In genomic region chr4:44914223-44914622, GRCh38 we compare ENCODE assay signal across 23 cellular contexts.
"Had no signal": no experiment of that assay in that cellular context is flagged by ENCODE, and none has a peak within 500 bp of the region (broad histone marks: within the 10 kb centered on the region; RNA-seq: fewer than 3 reads in every experiment).

No MANE protein-coding gene starts in this region.

- H3K4me3 ChIP-seq: esophagus muscularis mucosa had no signal

- DNase-seq: activated CD4-positive, alpha-beta T cell treated with anti-CD3 and anti-CD28 coated beads for 4 hours; activated CD4-positive, alpha-beta T cell treated with anti-CD3 and anti-CD28 coated beads, Interleukin-2, amount 50 U/mL, for 1 hour; activated CD4-positive, alpha-beta T cell treated with anti-CD3 and anti-CD28 coated beads, Interleukin-2, amount 50 U/mL, for 48 hours; activated CD4-positive, CD25-positive, alpha-beta regulatory T cell; activated CD4-positive, CD25-positive, alpha-beta regulatory T cell treated with anti-CD3 and anti-CD28 coated beads, Interleukin-2, amount 50 U/mL, for 72 hours; activated CD8-positive, alpha-beta memory T cell treated with anti-CD3 and anti-CD28 coated beads for 24 hours; activated CD8-positive, alpha-beta T cell treated with anti-CD3 and anti-CD28 coated beads for 36 hours; activated effector memory CD4-positive, alpha-beta T cell treated with Interleukin-2 at 50 U/mL for 16 hours; activated gamma-delta T cell treated with Interleukin-2 at 50 U/mL for 16 hours; activated naive CD4-positive, alpha-beta T cell treated with anti-CD3 and anti-CD28 coated beads, Interleukin-2, amount 50 U/mL, for 16 hours; activated naive CD4-positive, alpha-beta T cell treated with Interleukin-2 at 50 U/mL for 16 hours; activated T-cell treated with anti-CD3 and anti-CD28 coated beads, Interleukin-2, amount 50 U/mL, for 4 hours; amniotic stem cell; anterior cingulate cortex; brain microvascular endothelial cell; cortex of kidney; dermis blood vessel endothelial cell; effector CD4-positive, alpha-beta T cell; effector memory CD8-positive, alpha-beta T cell; erythroblast; head of caudate nucleus had no signal

- H3K9me3 ChIP-seq: esophagus muscularis mucosa had no signal

- H3K36me3 ChIP-seq: brain microvascular endothelial cell, esophagus muscularis mucosa had no signal

- ATAC-seq: activated CD8-positive, alpha-beta T cell treated with anti-CD3 and anti-CD28 coated beads for 36 hours; activated T-cell treated with anti-CD3 and anti-CD28 coated beads, Interleukin-2, amount 50 U/mL, for 4 hours; activated T-helper 17 cell treated with anti-CD3 and anti-CD28 coated beads, Interleukin-2, amount 50 U/mL, for 72 hours; effector memory CD8-positive, alpha-beta T cell had no signal

- H3K27me3 ChIP-seq: brain microvascular endothelial cell, esophagus muscularis mucosa had no signal

- H3K4me1 ChIP-seq: esophagus muscularis mucosa had no signal

- H3K27ac ChIP-seq: brain microvascular endothelial cell, esophagus muscularis mucosa had no signal
